ENCODE assay signal across 8 cellular contexts in genomic region chr15:51341366-51342248, GRCh38. TPM values are rescaled to one million over a fixed set of nuclear protein-coding genes. Genes with fewer than 3 reads are reported as not detected.
A peak's percentile ranks its signal among the peaks of the same experiment; 100 is the strongest.
DNase-seq lines count a peak whose midpoint lies in the region; ATAC-seq and TF ChIP-seq lines count a peak whose summit lies in the region.

GLDN (plus strand) TSS chr15:51341655; CDS start chr15:51341685, 30 bp downstream.

- H3K27ac ChIP-seq in coronary artery (peak within 1 kb of the TSS; percentile 60 to 92), right lobe of liver (no peak within 1 kb of the TSS), temporal lobe (ENCODE audit: low read depth, low read length) (peak within 1 kb of the TSS; percentile 95)

- WGBS in right lobe of liver (ENCODE audit: insufficient coverage, low coverage, low lambda C conversion rate, missing lambda C conversion rate) = 20% methylated on average over 1 of the region's 76 CpGs

- ATAC-seq in right lobe of liver = peak; percentile 19 to 79 (median 70)

- no peak for TF ChIP-seq POLR2A in right lobe of liver (IDR thresholded peaks at IDR 0.05)

- no peaks in the 10 kb centered on the region for H3K9me3 ChIP-seq in right lobe of liver

- no peaks in the 10 kb centered on the region for H3K27me3 ChIP-seq in right lobe of liver

- peak; percentile 24 for DNase-seq in NCI-H2196 (lab: John Stamatoyannopoulos, UW; ENCODE audit: unreplicated experiment)
- DNase-seq in NCI-H2196 treated with DMSO at 0.1 percent for 48 hours (lab: John Stamatoyannopoulos, UW; ENCODE audit: unreplicated experiment) = no peak
- peak; percentile 90 for DNase-seq in coronary artery (ENCODE audit: low spot score)
- peak; percentile 34 to 65 (median 53) for DNase-seq in right lobe of liver
- DNase-seq in Kasumi-1 (lab: John Stamatoyannopoulos, UW) = no peak
- DNase-seq in activated CD4-positive, alpha-beta T cell treated with anti-CD3 and anti-CD28 coated beads, Interleukin-2, amount 50 U/mL, for 48 hours = no peak
- DNase-seq in NCI-H1105 treated with DMSO at 0.1 percent for 48 hours (lab: John Stamatoyannopoulos, UW) = no peak

- H3K4me3 ChIP-seq in coronary artery (peak within 1 kb of the TSS; percentile 72), right lobe of liver (peak within 1 kb of the TSS in 2 of 3 donors; percentile 7 to 38)

- peaks cover 0 to 6% (median 0%) of the 10 kb centered on the region in 4 donors for H3K4me1 ChIP-seq in right lobe of liver

- intact Hi-C loops in right lobe of liver (cut with DNase I) = no loop called here

- no peaks in the 10 kb centered on the region for H3K36me3 ChIP-seq in right lobe of liver

- TF ChIP-seq CTCF in coronary artery (IDR thresholded peaks at IDR 0.05) (no peak), right lobe of liver (IDR thresholded peaks at IDR 0.05) (no peak)

RNA-seq across cellular contexts. Expression of gene GLDN, which starts in this region (rescaled TPM):
- under 1 TPM; 0.18 to 0.81 (median 0.43) TPM for total RNA-seq in right lobe of liver
- total RNA-seq in temporal lobe = 2.7 TPM

Comparison
In these comparisons a context has a peak if more than half of its experiments do, and no peak if none do; other contexts are left out.
1. DNase-seq: peak in NCI-H2196 (single experiment) and coronary artery (single experiment); none in NCI-H2196 treated with DMSO at 0.1 percent for 48 hours (single experiment), Kasumi-1 (0 of 2), activated CD4-positive, alpha-beta T cell treated with anti-CD3 and anti-CD28 coated beads, Interleukin-2, amount 50 U/mL, for 48 hours (0 of 2) and NCI-H1105 treated with DMSO at 0.1 percent for 48 hours (single experiment).
2. Peak in DNase-seq, ATAC-seq and H3K4me3 ChIP-seq in right lobe of liver; RNA of the gene not detected or under 1 TPM.
3. H3K27ac ChIP-seq: peak in coronary artery (2 of 2) and temporal lobe (single experiment); none in right lobe of liver (0 of 3).